ENCODE assay signal across 8 cellular contexts in genomic region chr7:27586825-27587224, GRCh38.
A peak's percentile ranks its signal among the peaks of the same experiment; 100 is the strongest.
DNase-seq lines count a peak whose midpoint lies in the region; ATAC-seq and TF ChIP-seq lines count a peak whose summit lies in the region.

No MANE protein-coding gene starts in this region.

- H3K4me2 ChIP-seq in DOHH2 (ENCODE audit: low read length) (peak overlapping the region; percentile 78), smooth muscle cell (no peak overlapping the region)

- H3K9me2 ChIP-seq in DOHH2 (replicated peaks; ENCODE audit: control insufficient read depth, low read length): no peaks in the 10 kb centered on the region

- no peak overlapping the region for H3K9ac ChIP-seq in smooth muscle cell (ENCODE audit: low read depth)

- H3K27me3 Mint-ChIP-seq in HFFc6 (ENCODE audit: insufficient read depth): no peaks in the 10 kb centered on the region

- no peak overlapping the region for H3K27ac Mint-ChIP-seq in HFFc6

- peaks cover 16% of the 10 kb centered on the region for H3K4me1 Mint-ChIP-seq in HFFc6 (ENCODE audit: low read depth)

- ATAC-seq in GM21515 (IDR thresholded peaks at IDR 0.05; ENCODE audit: unreplicated experiment) (peak; percentile 85), HG03521 (IDR thresholded peaks at IDR 0.05; ENCODE audit: unreplicated experiment) (peak; percentile 72)

- no peaks in the 10 kb centered on the region for H3K27me3 ChIP-seq in DOHH2 (ENCODE audit: control insufficient read depth, low read length)
- H3K27me3 ChIP-seq in tibial artery: no peaks in the 10 kb centered on the region
- no peaks in the 10 kb centered on the region for H3K27me3 ChIP-seq in smooth muscle cell (ENCODE audit: low read depth)

- peak overlapping the region; percentile 62 for H3K4me3 ChIP-seq in DOHH2 (ENCODE audit: low read length)
- H3K4me3 ChIP-seq in tibial artery: no peak overlapping the region
- H3K4me3 ChIP-seq in smooth muscle cell: no peak overlapping the region

- in situ Hi-C loops in KBM-7 (cut with MboI; ENCODE audit: low pct_unique_long_range_greater_than_20kb, low sequenced_read_pairs): loop anchor here (25.0 kb wide), 1 partner anchor 350 kb away; the partner anchor contains the start of gene EVX1

- H3K79me2 ChIP-seq in DOHH2 (ENCODE audit: control insufficient read depth, low read length) (no peaks in the 10 kb centered on the region), smooth muscle cell (ENCODE audit: low read depth) (peaks cover 3% of the 10 kb centered on the region)

- DNase-seq in SHP77 treated with DMSO at 0.1 percent for 48 hours (lab: John Stamatoyannopoulos, UW) (peak; percentile 95), tibial artery (no peak), HFFc6 (no peak), KBM-7 (no peak), smooth muscle cell (lab: John Stamatoyannopoulos, UW; ENCODE audit: unreplicated experiment) (no peak)

- H4K20me1 ChIP-seq in DOHH2 (ENCODE audit: control insufficient read depth, insufficient read depth, low read depth, low read length): 0 out of 2 replicates have a peak, but pooled peaks cover 3% of the 10 kb centered on the region
- H4K20me1 ChIP-seq in smooth muscle cell (ENCODE audit: low read depth): no peaks in the 10 kb centered on the region

- peaks cover 24% of the 10 kb centered on the region for H3K4me1 ChIP-seq in DOHH2 (ENCODE audit: control insufficient read depth, low read length)
- no peaks in the 10 kb centered on the region for H3K4me1 ChIP-seq in tibial artery
- peaks cover 9% of the 10 kb centered on the region for H3K4me1 ChIP-seq in smooth muscle cell (ENCODE audit: low read depth)

- H2AFZ ChIP-seq in smooth muscle cell (ENCODE audit: low read depth): no peak overlapping the region

- H3K27ac ChIP-seq in DOHH2 (ENCODE audit: low read depth, low read length): peak overlapping the region; percentile 16
- no peak overlapping the region for H3K27ac ChIP-seq in tibial artery
- no peak overlapping the region for H3K27ac ChIP-seq in smooth muscle cell (ENCODE audit: low read depth)

- H3K9me3 ChIP-seq in DOHH2 (ENCODE audit: control insufficient read depth, insufficient read depth, low read length): no peaks in the 10 kb centered on the region
- no peaks in the 10 kb centered on the region for H3K9me3 ChIP-seq in tibial artery
- no peaks in the 10 kb centered on the region for H3K9me3 ChIP-seq in smooth muscle cell (replicated peaks; ENCODE audit: low read depth)

- no peaks in the 10 kb centered on the region for H3K9me3 Mint-ChIP-seq in HFFc6

- TF ChIP-seq CTCF in DOHH2 (IDR thresholded peaks at IDR 0.05; ENCODE audit: low read depth, low read length, poor library complexity, severe bottlenecking): peak; percentile 35
- TF ChIP-seq CTCF in tibial artery (IDR thresholded peaks at IDR 0.05): no peak
- no peak for TF ChIP-seq CTCF in HFFc6 (IDR thresholded peaks at IDR 0.05)
- TF ChIP-seq CTCF in smooth muscle cell (IDR thresholded peaks at IDR 0.05; ENCODE audit: borderline replicate concordance, insufficient read depth, poor library complexity, severe bottlenecking): no peak

- H3F3A ChIP-seq in DOHH2 (ENCODE audit: control insufficient read depth, insufficient read depth) (peaks cover 9% of the 10 kb centered on the region), smooth muscle cell (ENCODE audit: low read depth) (no peaks in the 10 kb centered on the region)

- no peaks in the 10 kb centered on the region for H3K36me3 ChIP-seq in DOHH2 (ENCODE audit: control insufficient read depth, low read length)
- H3K36me3 ChIP-seq in tibial artery: peaks cover 0 to 2% (median 0%) of the 10 kb centered on the region in 3 donors
- no peaks in the 10 kb centered on the region for H3K36me3 ChIP-seq in smooth muscle cell (ENCODE audit: low read depth)

- 74% methylated on average over 8 of the region's 8 CpGs for WGBS in smooth muscle cell (ENCODE audit: low lambda C conversion rate)

- H3K4me3 Mint-ChIP-seq in HFFc6: no peak overlapping the region

- no peaks in the 10 kb centered on the region; the same call in 1 of the 2 replicates for H3K36me3 Mint-ChIP-seq in HFFc6 (ENCODE audit: low read depth)

- intact Hi-C loops in tibial artery (cut with DNase I; ENCODE audit: low total_unique reads): no loop called here
